Comparison of ENCODE assay signal across 22 cellular contexts in genomic region chr9:135821116-135821515, GRCh38.
A peak's percentile ranks its signal among the peaks of the same experiment; 100 is the strongest.
DNase-seq lines count a peak whose midpoint lies in the region; ATAC-seq, FAIRE-seq and TF ChIP-seq lines count a peak whose summit lies in the region.
"Had no signal": no experiment of that assay in that cellular context is flagged by ENCODE, and none has a peak within 500 bp of the region (broad histone marks: within the 10 kb centered on the region; RNA-seq: fewer than 3 reads in every experiment).

No MANE protein-coding gene starts in this region.

- TF ChIP-seq POLR2A in stomach (IDR thresholded peaks at IDR 0.05) (no peak), GM12892 (IDR thresholded peaks at IDR 0.05; ENCODE audit: low read depth, low read length) (no peak)

- TF ChIP-seq CTCF in neural crest cell (conservative IDR thresholded peaks at IDR 0.05): no peak
- no peak for TF ChIP-seq CTCF in stomach (IDR thresholded peaks at IDR 0.05)

- H3K27me3 Mint-ChIP-seq in central memory CD8-positive, alpha-beta T cell: no peaks in the 10 kb centered on the region
- H3K27me3 Mint-ChIP-seq in neural crest cell (ENCODE audit: low read depth): no peaks in the 10 kb centered on the region

- no peak overlapping the region for H3K4me3 ChIP-seq in stomach

- peak overlapping the region; percentile 72 for H3K27ac Mint-ChIP-seq in central memory CD8-positive, alpha-beta T cell (ENCODE audit: low read depth)
- peak overlapping the region; percentile 16 for H3K27ac Mint-ChIP-seq in neural crest cell (ENCODE audit: unreplicated experiment)
- H3K27ac Mint-ChIP-seq: CD8-positive, alpha-beta T cell; HFFc6 had no signal

- H3K4me3 Mint-ChIP-seq in central memory CD8-positive, alpha-beta T cell: no peak overlapping the region
- no peak overlapping the region for H3K4me3 Mint-ChIP-seq in neural crest cell
- H3K4me3 Mint-ChIP-seq: CD14-positive monocyte; CD8-positive, alpha-beta T cell; HFFc6 had no signal

- H3K27ac ChIP-seq in stomach: no peak overlapping the region
- H3K27ac ChIP-seq: 22Rv1, HL-60 had no signal

- 95 to 98% (median 98%) methylated on average over 11 to 20 of the region's 20 CpGs for WGBS in stomach, 5 donors

- peak; percentile 4 for DNase-seq in activated CD4-positive, alpha-beta T cell treated with anti-CD3 and anti-CD28 coated beads for 1 hour
- DNase-seq in activated CD4-positive, alpha-beta T cell treated with anti-CD3 and anti-CD28 coated beads, Interleukin-2, amount 50 U/mL, for 4 hours: no peak
- DNase-seq in central memory CD8-positive, alpha-beta T cell (ENCODE audit: low spot score in 2 of 2): no peak
- DNase-seq in neural crest cell (ENCODE audit: low read depth, low spot score) (no peak), stomach (peak; percentile 20), GM12892 (ENCODE audit: insufficient read length) (no peak), OCI-M1 (lab: John Stamatoyannopoulos, UW) (no peak), NOMO-1 treated with dmso at 0.1 percent for 144 hours (lab: John Stamatoyannopoulos, UW; ENCODE audit: unreplicated experiment) (no peak)
- DNase-seq: CD8-positive, alpha-beta T cell; COR-L47; DMS153; DMS79 treated with DMSO at 0.1 percent for 48 hours; EL; HCEC 1CT; HFFc6 had no signal

- H3K36me3 ChIP-seq in stomach: peaks cover 66 to 99% (median 96%) of the 10 kb centered on the region in 4 donors

- peaks cover 52% of the 10 kb centered on the region for H3K36me3 Mint-ChIP-seq in central memory CD8-positive, alpha-beta T cell (ENCODE audit: insufficient read depth)
- H3K36me3 Mint-ChIP-seq in neural crest cell (ENCODE audit: low read depth): peaks cover 17% of the 10 kb centered on the region

- peaks cover 11% of the 10 kb centered on the region for H3K4me1 Mint-ChIP-seq in central memory CD8-positive, alpha-beta T cell
- H3K4me1 Mint-ChIP-seq in neural crest cell: no peaks in the 10 kb centered on the region
- H3K4me1 Mint-ChIP-seq: CD14-positive monocyte had no signal

- no peaks in the 10 kb centered on the region for H3K9me3 Mint-ChIP-seq in central memory CD8-positive, alpha-beta T cell
- H3K9me3 Mint-ChIP-seq in neural crest cell: no peaks in the 10 kb centered on the region
- H3K9me3 Mint-ChIP-seq: CD8-positive, alpha-beta T cell; HFFc6 had no signal

- intact Hi-C loops in stomach (cut with DNase I; ENCODE audit: low total_unique reads): no loop called here

- no peak for FAIRE-seq in GM12892 (lab: Jason Lieb, UNC)
- FAIRE-seq: D721Med, G401.6, GM19239, H1 had no signal

- no peaks in the 10 kb centered on the region for H3K27me3 ChIP-seq in stomach

- H3K4me1 ChIP-seq in stomach: no peaks in the 10 kb centered on the region

- TF ChIP-seq EP300 in stomach (IDR thresholded peaks at IDR 0.05): no peak

- no peaks in the 10 kb centered on the region for H3K9me3 ChIP-seq in stomach

- no peak for ATAC-seq in central memory CD8-positive, alpha-beta T cell (replicated peaks; ENCODE audit: extremely low read depth, poor library complexity, severe bottlenecking)
- ATAC-seq: CD8-positive, alpha-beta T cell had no signal

Comparison
In these comparisons a context has a peak if more than half of its experiments do, and no peak if none do; other contexts are left out.
1. DNase-seq: peak in activated CD4-positive, alpha-beta T cell treated with anti-CD3 and anti-CD28 coated beads for 1 hour (single experiment) and stomach (single experiment); none in activated CD4-positive, alpha-beta T cell treated with anti-CD3 and anti-CD28 coated beads, Interleukin-2, amount 50 U/mL, for 4 hours (0 of 2), central memory CD8-positive, alpha-beta T cell (0 of 2), neural crest cell (single experiment), GM12892 (single experiment), OCI-M1 (single experiment) and NOMO-1 treated with dmso at 0.1 percent for 144 hours (single experiment).